In the genomic region with DNA sequence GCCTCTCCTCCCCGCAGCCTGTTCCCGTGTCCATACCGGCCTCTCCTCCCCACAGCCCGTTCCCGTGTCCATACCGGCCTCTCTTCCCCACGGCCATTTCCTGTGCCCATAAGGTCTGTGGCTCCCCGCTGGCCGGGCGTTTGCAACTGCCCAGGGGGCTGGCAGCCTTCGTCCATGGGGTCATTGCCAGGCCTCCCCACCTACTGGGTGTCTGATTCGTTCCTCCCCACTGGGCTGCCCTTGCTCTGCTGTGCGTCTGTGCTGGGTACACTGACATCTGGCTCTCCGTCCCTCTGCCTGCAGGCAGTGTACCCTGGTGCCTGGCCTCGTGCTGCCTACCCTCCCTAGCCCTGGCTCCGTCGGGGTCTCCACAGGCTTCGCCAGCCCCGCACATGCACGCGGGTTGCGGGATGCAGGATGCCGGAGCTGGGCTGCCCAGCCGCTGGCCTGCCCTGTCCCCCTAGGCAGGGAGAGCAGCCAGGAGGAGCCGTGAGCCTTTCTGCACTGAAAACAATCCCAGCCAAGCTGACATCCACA, we compare ENCODE assay signal across 23 cellular contexts.
DNase-seq lines count a peak whose midpoint lies in the region; ATAC-seq and TF ChIP-seq lines count a peak whose summit lies in the region.
"Had no signal": no experiment of that assay in that cellular context is flagged by ENCODE, and none has a peak within 500 bp of the region (broad histone marks: within the 10 kb centered on the region; RNA-seq: fewer than 3 reads in every experiment).

No MANE protein-coding gene starts in this region.

- H3K4me1 Mint-ChIP-seq in activated naive CD4-positive, alpha-beta T cell treated with anti-CD3 and anti-CD28 coated beads for 36 hours (ENCODE audit: low read depth) = peaks cover 8% of the 10 kb centered on the region
- H3K4me1 Mint-ChIP-seq in central memory CD8-positive, alpha-beta T cell = no peaks in the 10 kb centered on the region
- peaks cover 61 to 90% of the 10 kb centered on the region in 2 donors for H3K4me1 Mint-ChIP-seq in stimulated activated naive B cell treated with anti-CD40 and anti-IgM and Interleukin-4, amounts not matched to agents 10 μg/mL and 1 μg/mL and 100 μg/mL, for 72 hours

- peak overlapping the region; percentile 53 for H3K27ac Mint-ChIP-seq in activated naive CD4-positive, alpha-beta T cell treated with anti-CD3 and anti-CD28 coated beads for 36 hours
- H3K27ac Mint-ChIP-seq in central memory CD8-positive, alpha-beta T cell (ENCODE audit: low read depth) = peak overlapping the region; percentile 62
- H3K27ac Mint-ChIP-seq in stimulated activated naive B cell treated with anti-CD40 and anti-IgM and Interleukin-4, amounts not matched to agents 10 μg/mL and 1 μg/mL and 100 μg/mL, for 72 hours = peak overlapping the region; percentile 87
- H3K27ac Mint-ChIP-seq: H9 had no signal

- POLR2A ChIA-PET in HEK293 (lab: Yijun Ruan, JAX) = no interaction called here

- CTCF ChIA-PET in activated naive CD4-positive, alpha-beta T cell treated with anti-CD3 and anti-CD28 coated beads for 36 hours (lab: Charles Lee) = no interaction called here
- CTCF ChIA-PET in HEK293 (lab: Yijun Ruan, JAX) = no interaction called here

- no peaks in the 10 kb centered on the region for H3K9me3 Mint-ChIP-seq in activated naive CD4-positive, alpha-beta T cell treated with anti-CD3 and anti-CD28 coated beads for 36 hours
- H3K9me3 Mint-ChIP-seq in central memory CD8-positive, alpha-beta T cell = no peaks in the 10 kb centered on the region
- H3K9me3 Mint-ChIP-seq in stimulated activated naive B cell treated with anti-CD40 and anti-IgM and Interleukin-4, amounts not matched to agents 10 μg/mL and 1 μg/mL and 100 μg/mL, for 72 hours = no peaks in the 10 kb centered on the region
- H3K9me3 Mint-ChIP-seq: H9 had no signal

- intact Hi-C loops in activated naive CD4-positive, alpha-beta T cell treated with anti-CD3 and anti-CD28 coated beads for 36 hours (cut with micrococcal nuclease) = no loop called here

- no peaks in the 10 kb centered on the region for H3K4me1 ChIP-seq in HEK293 (ENCODE audit: control insufficient read depth, insufficient read depth, low read length)

- H3K4me3 Mint-ChIP-seq in activated naive CD4-positive, alpha-beta T cell treated with anti-CD3 and anti-CD28 coated beads for 36 hours = no peak overlapping the region
- no peak overlapping the region for H3K4me3 Mint-ChIP-seq in central memory CD8-positive, alpha-beta T cell
- H3K4me3 Mint-ChIP-seq in stimulated activated naive B cell treated with anti-CD40 and anti-IgM and Interleukin-4, amounts not matched to agents 10 μg/mL and 1 μg/mL and 100 μg/mL, for 72 hours = peak overlapping the region in 1 of 2 donors; percentile 43
- H3K4me3 Mint-ChIP-seq: H9 had no signal

- H3K9me3 ChIP-seq in HEK293 (ENCODE audit: control insufficient read depth, insufficient read depth, low read depth, low read length) = no peaks in the 10 kb centered on the region
- H3K9me3 ChIP-seq: SJSA1 had no signal

- no peaks in the 10 kb centered on the region for H3K27me3 Mint-ChIP-seq in activated naive CD4-positive, alpha-beta T cell treated with anti-CD3 and anti-CD28 coated beads for 36 hours (ENCODE audit: low read depth)
- no peaks in the 10 kb centered on the region for H3K27me3 Mint-ChIP-seq in central memory CD8-positive, alpha-beta T cell
- H3K27me3 Mint-ChIP-seq in stimulated activated naive B cell treated with anti-CD40 and anti-IgM and Interleukin-4, amounts not matched to agents 10 μg/mL and 1 μg/mL and 100 μg/mL, for 72 hours = no peaks in the 10 kb centered on the region

- no peak for ATAC-seq in central memory CD8-positive, alpha-beta T cell (replicated peaks; ENCODE audit: extremely low read depth, poor library complexity, severe bottlenecking)
- no peak for ATAC-seq in stimulated activated naive B cell treated with anti-CD40 and anti-IgM and Interleukin-4, amounts not matched to agents 10 μg/mL and 1 μg/mL and 100 μg/mL, for 72 hours (replicated peaks)
- ATAC-seq in GM18873 (IDR thresholded peaks at IDR 0.05; ENCODE audit: low FRiP score, unreplicated experiment) = no peak
- ATAC-seq in GM19467 (IDR thresholded peaks at IDR 0.05; ENCODE audit: unreplicated experiment) = no peak
- ATAC-seq: HepG2, K562, Right ventricle myocardium inferior had no signal

- H3K27ac ChIP-seq in HEK293 (ENCODE audit: extremely low read depth, low read depth, low read length) = no peak overlapping the region
- H3K27ac ChIP-seq: HL-60, SJSA1 had no signal

- no peak for DNase-seq in activated naive CD4-positive, alpha-beta T cell treated with anti-CD3 and anti-CD28 coated beads for 36 hours
- DNase-seq in activated naive CD4-positive, alpha-beta T cell treated with Interleukin-2 at 50 U/mL for 16 hours = no peak
- no peak for DNase-seq in central memory CD8-positive, alpha-beta T cell (ENCODE audit: low spot score in 2 of 2)
- no peak for DNase-seq in stimulated activated naive B cell treated with anti-CD40 and anti-IgM and Interleukin-4, amounts not matched to agents 10 μg/mL and 1 μg/mL and 100 μg/mL, for 72 hours
- DNase-seq in GM19238 (ENCODE audit: insufficient read length, low spot score) = no peak
- DNase-seq: AML-193; H9; MM.1S; NCI-H1092; NCI-H146; NCI-H2029; NCI-H226; NCI-H510A treated with DMSO at 0.1 percent for 48 hours; NCI-H774; NK-92 treated with Interleukin-12 subunit alpha and Interleukin-12 subunit beta, amount 100 ng/mL, for 24 hours had no signal

- no peak overlapping the region for H3K4me3 ChIP-seq in HEK293 (ENCODE audit: low read depth, low read length)
- H3K4me3 ChIP-seq: K562, SJSA1 had no signal

- H3K36me3 ChIP-seq in HEK293 (ENCODE audit: control insufficient read depth in 2 of 2, insufficient read depth in 1 of 2, low read length in 2 of 2) = peaks cover 0 to 13% of the 10 kb centered on the region in 2 experiments; a peak in 1 of 3 replicates

- no peak for TF ChIP-seq CTCF in HEK293 (tag by site-specific recombination; IDR thresholded peaks at IDR 0.05)

- H3K36me3 Mint-ChIP-seq in activated naive CD4-positive, alpha-beta T cell treated with anti-CD3 and anti-CD28 coated beads for 36 hours (ENCODE audit: low read depth) = peaks cover 33% of the 10 kb centered on the region
- H3K36me3 Mint-ChIP-seq in central memory CD8-positive, alpha-beta T cell (ENCODE audit: insufficient read depth) = peaks cover 18% of the 10 kb centered on the region
- peaks cover 63 to 82% of the 10 kb centered on the region in 2 donors for H3K36me3 Mint-ChIP-seq in stimulated activated naive B cell treated with anti-CD40 and anti-IgM and Interleukin-4, amounts not matched to agents 10 μg/mL and 1 μg/mL and 100 μg/mL, for 72 hours

TF ChIP-seq in HEK293, 187 proteins besides CTCF, POLR2A, EP300 and RAD21:
- TF ChIP-seq ZNF132 (tag by site-specific recombination; IDR thresholded peaks at IDR 0.05; ENCODE audit: borderline replicate concordance) = no peak
- TF ChIP-seq, protein P1, sequence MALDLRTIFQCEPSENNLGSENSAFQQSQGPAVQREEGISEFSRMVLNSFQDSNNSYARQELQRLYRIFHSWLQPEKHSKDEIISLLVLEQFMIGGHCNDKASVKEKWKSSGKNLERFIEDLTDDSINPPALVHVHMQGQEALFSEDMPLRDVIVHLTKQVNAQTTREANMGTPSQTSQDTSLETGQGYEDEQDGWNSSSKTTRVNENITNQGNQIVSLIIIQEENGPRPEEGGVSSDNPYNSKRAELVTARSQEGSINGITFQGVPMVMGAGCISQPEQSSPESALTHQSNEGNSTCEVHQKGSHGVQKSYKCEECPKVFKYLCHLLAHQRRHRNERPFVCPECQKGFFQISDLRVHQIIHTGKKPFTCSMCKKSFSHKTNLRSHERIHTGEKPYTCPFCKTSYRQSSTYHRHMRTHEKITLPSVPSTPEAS (tag by site-specific recombination; IDR thresholded peaks at IDR 0.05) = no peak
- TF ChIP-seq ZNF596 (tag by site-specific recombination; IDR thresholded peaks at IDR 0.05) = no peak
- 0 out of 2 replicates have a peak, but pooled peaks have one; percentile 11 for TF ChIP-seq ZIC2 (tag by site-specific recombination; IDR thresholded peaks at IDR 0.05)
- TF ChIP-seq, protein P2, sequence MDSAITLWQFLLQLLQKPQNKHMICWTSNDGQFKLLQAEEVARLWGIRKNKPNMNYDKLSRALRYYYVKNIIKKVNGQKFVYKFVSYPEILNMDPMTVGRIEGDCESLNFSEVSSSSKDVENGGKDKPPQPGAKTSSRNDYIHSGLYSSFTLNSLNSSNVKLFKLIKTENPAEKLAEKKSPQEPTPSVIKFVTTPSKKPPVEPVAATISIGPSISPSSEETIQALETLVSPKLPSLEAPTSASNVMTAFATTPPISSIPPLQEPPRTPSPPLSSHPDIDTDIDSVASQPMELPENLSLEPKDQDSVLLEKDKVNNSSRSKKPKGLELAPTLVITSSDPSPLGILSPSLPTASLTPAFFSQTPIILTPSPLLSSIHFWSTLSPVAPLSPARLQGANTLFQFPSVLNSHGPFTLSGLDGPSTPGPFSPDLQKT (IDR thresholded peaks at IDR 0.05; ENCODE audit: borderline replicate concordance, low read depth, low read length) = no peak
